Comparison of ENCODE assay signal across 29 cellular contexts in the genomic region with DNA sequence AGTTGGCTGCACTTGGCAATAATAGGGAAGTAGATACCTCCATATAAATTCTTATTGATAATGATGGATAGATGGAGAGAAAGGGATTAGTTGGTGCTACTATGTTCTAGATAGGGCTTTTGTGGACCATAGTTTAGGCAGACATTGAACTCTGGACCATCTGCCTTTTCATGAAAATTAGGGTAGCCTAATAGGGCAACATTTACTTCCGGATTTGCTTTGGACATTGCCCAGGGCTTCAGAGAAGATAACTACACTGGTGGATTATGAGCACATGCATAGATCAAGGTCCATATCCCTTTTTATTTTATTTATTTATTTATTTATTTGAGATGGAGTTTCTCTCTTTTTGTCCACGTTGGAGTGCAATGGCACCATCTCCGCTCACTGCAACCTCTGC.
"Had no signal": no experiment of that assay in that cellular context is flagged by ENCODE, and none has a peak within 500 bp of the region (broad histone marks: within the 10 kb centered on the region; RNA-seq: fewer than 3 reads in every experiment).

No MANE protein-coding gene starts in this region.

- H3K27me3 ChIP-seq: heart left ventricle, neural progenitor cell, ovary, right atrium auricular region, spleen, upper lobe of right lung had no signal

- ATAC-seq: heart left ventricle; left ventricle myocardium superior; lower lobe of right lung; natural killer cell; sciatic nerve; stimulated activated effector memory CD8-positive, alpha-beta T cell treated with anti-CD3 and anti-CD28 coated beads, Interleukin-12 subunit alpha, Interleukin-12 subunit beta, amount 100 ng/mL, for 72 hours; upper lobe of right lung had no signal

- H3K27ac ChIP-seq: heart left ventricle, lower lobe of right lung, neural progenitor cell, neutrophil, ovary, right atrium auricular region, skin epidermis, spleen, suprapubic skin, thoracic aorta, tibial artery, upper lobe of right lung had no signal

- H3K4me1 ChIP-seq: heart left ventricle, lower lobe of right lung, right atrium auricular region, spleen, suprapubic skin, tibial artery, upper lobe of right lung had no signal

- H3K4me3 ChIP-seq: heart left ventricle, lower lobe of right lung, neural progenitor cell, ovary, right atrium auricular region, skin epidermis, spleen, suprapubic skin, thoracic aorta, tibial artery, upper lobe of right lung had no signal

- H3K9ac ChIP-seq: neural progenitor cell had no signal

- H3K9me3 ChIP-seq: heart left ventricle, lower lobe of right lung, neutrophil, ovary, right atrium auricular region, spleen, suprapubic skin, thoracic aorta, tibial artery, upper lobe of right lung had no signal

- H3K4me2 ChIP-seq: neural progenitor cell had no signal

- H2AFZ ChIP-seq: neural progenitor cell had no signal

- H3K36me3 ChIP-seq: heart left ventricle, lower lobe of right lung, neural progenitor cell, ovary, right atrium auricular region, spleen, suprapubic skin, thoracic aorta, tibial artery, upper lobe of right lung had no signal

- DNase-seq: heart left ventricle; hypothalamus; immature natural killer cell; kidney; left ventricle myocardium superior; lower lobe of right lung; mammary epithelial cell; mesenchymal stem cell; naive B cell; natural killer cell; nephron progenitor cell; occipital lobe; ovary; spleen; stimulated activated CD4-positive, alpha-beta T cell treated with anti-CD3 and anti-CD28 coated beads, Interleukin-4, amount 100 ng/mL, for 24 hours; stimulated activated naive CD4-positive, alpha-beta T cell; tibial artery; trophoblast cell; upper lobe of right lung had no signal

- FAIRE-seq: islet of Langerhans, kidney, urothelium cell line had no signal
